8 cellular contexts compared by ENCODE assay signal in the genomic region with DNA sequence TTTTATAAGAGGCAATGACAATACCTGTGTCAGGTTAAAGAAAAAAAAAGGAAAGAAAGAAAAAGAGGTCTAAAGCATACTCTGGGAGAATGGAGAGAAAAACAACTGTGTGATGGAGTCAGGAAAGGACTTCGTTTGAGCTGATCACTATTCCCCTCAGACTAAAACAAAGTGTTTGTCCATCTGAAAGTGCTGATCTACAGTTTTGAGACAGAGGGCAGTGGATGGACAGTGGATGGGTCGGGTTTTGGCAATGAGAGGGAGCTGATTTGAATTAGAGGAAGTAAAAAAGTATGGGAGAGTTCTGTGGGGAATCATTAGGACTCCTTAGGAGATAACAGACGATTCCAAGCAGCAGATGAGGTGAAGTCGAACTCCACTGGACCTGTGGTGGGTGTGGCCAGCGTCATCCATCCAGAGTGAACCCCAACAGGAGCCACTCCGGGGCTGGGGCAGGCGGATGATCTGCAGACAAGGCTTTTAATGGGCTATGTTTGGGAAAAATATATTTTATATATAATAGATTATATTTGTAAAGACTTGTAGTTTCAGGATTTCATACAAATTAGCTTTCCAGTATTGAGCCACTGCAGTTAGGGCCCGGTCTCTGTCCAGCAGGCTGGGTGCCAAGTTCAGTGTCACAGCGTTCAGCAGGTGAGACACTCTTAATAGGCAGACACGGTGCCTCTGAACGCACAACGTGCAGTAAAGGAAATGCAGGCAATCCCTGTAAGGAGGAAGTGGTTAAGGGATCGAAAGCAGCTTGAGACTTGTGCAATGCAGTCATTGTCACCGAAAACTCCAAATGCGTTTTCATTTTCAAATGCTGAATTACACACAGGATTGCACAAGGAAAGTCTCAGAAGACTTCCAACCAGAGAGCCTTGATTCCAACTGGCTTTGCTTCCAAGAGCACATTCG.
DNase-seq lines count a peak whose midpoint lies in the region; ATAC-seq and TF ChIP-seq lines count a peak whose summit lies in the region.

No MANE protein-coding gene starts in this region.

- H3K4me1 ChIP-seq in PC-9 (replicated peaks; ENCODE audit: insufficient read depth) (no peaks in the 10 kb centered on the region), right lobe of liver (no peaks in the 10 kb centered on the region), upper lobe of left lung (peaks cover 3 to 14% (median 5%) of the 10 kb centered on the region in 4 donors)

- peak overlapping the region; percentile 76 for H2AFZ ChIP-seq in PC-9

- no TSS peak for BruUV-seq in PC-9 (replicated peaks; lab: Mats Ljungman, UMichigan)

- ATAC-seq in HG03135 (IDR thresholded peaks at IDR 0.05; ENCODE audit: unreplicated experiment) (peak; percentile 100), right lobe of liver (peak; percentile 63 to 83 (median 78)), upper lobe of left lung (ENCODE audit: low FRiP score in 2 of 2) (peak; percentile 80 to 90)
- ATAC-seq in activated naive CD8-positive, alpha-beta T cell treated with anti-CD3 and anti-CD28 coated beads, Interleukin-2, amount 50 U/mL, for 24 hours = peak; percentile 95

- H3K79me2 ChIP-seq in PC-9 (ENCODE audit: low read depth) = no peaks in the 10 kb centered on the region

- H3K36me3 Mint-ChIP-seq in activated naive CD8-positive, alpha-beta T cell treated with anti-CD3 and anti-CD28 coated beads, Interleukin-2, amount 50 U/mL, for 24 hours (ENCODE audit: low read depth) = no peaks in the 10 kb centered on the region

- H3K27ac ChIP-seq in PC-9 (no peak overlapping the region), right lobe of liver (no peak overlapping the region), upper lobe of left lung (peak overlapping the region; percentile 38 to 79 (median 67)), brain microvascular endothelial cell (no peak overlapping the region)

- H3K9me2 ChIP-seq in PC-9 (ENCODE audit: insufficient read depth) = no peaks in the 10 kb centered on the region

- H4K20me1 ChIP-seq in PC-9 (ENCODE audit: insufficient read depth) = no peaks in the 10 kb centered on the region

- H3K27ac Mint-ChIP-seq in activated naive CD8-positive, alpha-beta T cell treated with anti-CD3 and anti-CD28 coated beads, Interleukin-2, amount 50 U/mL, for 24 hours = peak overlapping the region; percentile 46

- no peaks in the 10 kb centered on the region for H3K9me3 ChIP-seq in PC-9 (ENCODE audit: insufficient read depth, low read depth)
- H3K9me3 ChIP-seq in right lobe of liver = no peaks in the 10 kb centered on the region
- H3K9me3 ChIP-seq in upper lobe of left lung = no peaks in the 10 kb centered on the region

- CTCF ChIA-PET in PC-9 (lab: Charles Lee) = interaction anchor here (0.6 kb wide), 1 partner anchor 243 kb away, joined by 4 read pairs; a partner anchor contains a TSS

- TF ChIP-seq CTCF in PC-9 (conservative IDR thresholded peaks at IDR 0.05) (no peak), right lobe of liver (IDR thresholded peaks at IDR 0.05) (no peak), upper lobe of left lung (IDR thresholded peaks at IDR 0.05) (no peak), brain microvascular endothelial cell (IDR thresholded peaks at IDR 0.05; ENCODE audit: low read depth, low read length, missing control alignments) (no peak)

- TF ChIP-seq POLR2A in GM19099 (IDR thresholded peaks at IDR 0.05; ENCODE audit: extremely low read depth, insufficient read length, low read depth) (peak; percentile 24), right lobe of liver (IDR thresholded peaks at IDR 0.05) (no peak), upper lobe of left lung (IDR thresholded peaks at IDR 0.05) (no peak)

- 28% methylated on average over 16 of the region's 16 CpGs for WGBS in right lobe of liver (ENCODE audit: insufficient coverage, low coverage, low lambda C conversion rate, missing lambda C conversion rate)
- 36 to 41% methylated on average over 16 of the region's 16 CpGs for WGBS in upper lobe of left lung, 2 donors

- POLR2A ChIA-PET in PC-9 (lab: Charles Lee; ENCODE audit: unreplicated experiment) = no interaction called here

- in situ Hi-C loops in brain microvascular endothelial cell (cut with HindIII; ENCODE audit: low pct_ligation_motif_present, low sequenced_read_pairs) = loop anchor here (25.0 kb wide), 1 partner anchor 369 kb away; no protein-coding TSS in a partner anchor

- TF ChIP-seq EP300 in upper lobe of left lung (IDR thresholded peaks at IDR 0.05) = peak in 1 of 4 donors; percentile 25

- no peaks in the 10 kb centered on the region for H3K9me3 Mint-ChIP-seq in activated naive CD8-positive, alpha-beta T cell treated with anti-CD3 and anti-CD28 coated beads, Interleukin-2, amount 50 U/mL, for 24 hours

- intact Hi-C loops in PC-9 (cut with micrococcal nuclease; ENCODE audit: unreplicated experiment) (no loop called here), right lobe of liver (cut with DNase I) (no loop called here)

- peak overlapping the region; percentile 60 for H3K4me2 ChIP-seq in PC-9

- H3K27me3 ChIP-seq in PC-9 (ENCODE audit: insufficient read depth, low read depth) (no peaks in the 10 kb centered on the region), right lobe of liver (no peaks in the 10 kb centered on the region), upper lobe of left lung (no peaks in the 10 kb centered on the region), brain microvascular endothelial cell (replicated peaks) (no peaks in the 10 kb centered on the region)

- peaks cover 3% of the 10 kb centered on the region for H3K27me3 Mint-ChIP-seq in activated naive CD8-positive, alpha-beta T cell treated with anti-CD3 and anti-CD28 coated beads, Interleukin-2, amount 50 U/mL, for 24 hours

- H3K36me3 ChIP-seq in PC-9 (ENCODE audit: low read depth) (no peaks in the 10 kb centered on the region), right lobe of liver (no peaks in the 10 kb centered on the region), upper lobe of left lung (no peaks in the 10 kb centered on the region), brain microvascular endothelial cell (replicated peaks) (no peaks in the 10 kb centered on the region)

- H3K4me1 Mint-ChIP-seq in activated naive CD8-positive, alpha-beta T cell treated with anti-CD3 and anti-CD28 coated beads, Interleukin-2, amount 50 U/mL, for 24 hours = peaks cover 37% of the 10 kb centered on the region

- peak overlapping the region; percentile 67 for H3K4me3 Mint-ChIP-seq in activated naive CD8-positive, alpha-beta T cell treated with anti-CD3 and anti-CD28 coated beads, Interleukin-2, amount 50 U/mL, for 24 hours

- no peaks in the 10 kb centered on the region for H3F3A ChIP-seq in PC-9 (ENCODE audit: insufficient read depth, low read depth)

- peak overlapping the region; percentile 21; the same call in 1 of the 2 replicates for H3K4me3 ChIP-seq in PC-9
- peak overlapping the region in 1 of 3 donors; percentile 2 for H3K4me3 ChIP-seq in right lobe of liver
- peak overlapping the region in 2 of 4 donors; percentile 29 to 38 for H3K4me3 ChIP-seq in upper lobe of left lung
- H3K4me3 ChIP-seq in brain microvascular endothelial cell (ENCODE audit: low read depth, low read length) = no peak overlapping the region

- DNase-seq in CD1c-positive myeloid dendritic cell (ENCODE audit: extremely low spot score) (peak; percentile 91), PC-9 (peak in 1 of 2 experiments; percentile 34), right lobe of liver (peak; percentile 54 to 67 (median 62)), upper lobe of left lung (peak in 1 of 2 donors; percentile 79), brain microvascular endothelial cell (no peak)
- peak; percentile 50 for DNase-seq in activated naive CD8-positive, alpha-beta T cell treated with anti-CD3 and anti-CD28 coated beads, Interleukin-2, amount 50 U/mL, for 24 hours

Comparison
In these comparisons a context has a peak if more than half of its experiments do, and no peak if none do; other contexts are left out.
1. H3K27ac ChIP-seq: peak in upper lobe of left lung (4 of 4); none in PC-9 (single experiment), right lobe of liver (0 of 3) and brain microvascular endothelial cell (single experiment).
2. Peak in every context shown above with its lines, with median percentiles within 50 percentile points of each other: ATAC-seq.